ENCODE assay signal across 20 cellular contexts in the genomic region with DNA sequence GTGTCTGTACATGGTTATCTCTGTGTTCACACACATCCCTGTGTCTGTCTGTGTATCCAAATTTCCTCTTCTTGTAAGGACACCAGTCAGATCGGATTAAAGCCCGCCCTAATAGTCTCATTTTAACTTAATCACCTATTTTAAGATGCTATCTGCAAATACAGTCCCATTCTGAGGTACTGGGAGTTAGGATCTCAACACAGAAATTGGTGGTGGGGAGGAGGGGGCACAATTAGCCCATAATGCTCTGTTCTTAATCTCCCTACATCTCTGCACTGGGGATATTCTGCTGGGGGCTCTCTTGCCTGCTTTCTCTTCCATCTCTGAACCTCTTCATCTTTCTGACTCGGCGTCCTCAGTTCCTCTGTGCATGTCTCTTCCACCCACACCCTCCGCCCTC.
DNase-seq lines count a peak whose midpoint lies in the region; ATAC-seq and TF ChIP-seq lines count a peak whose summit lies in the region.
"Had no signal": no experiment of that assay in that cellular context is flagged by ENCODE, and none has a peak within 500 bp of the region (broad histone marks: within the 10 kb centered on the region; RNA-seq: fewer than 3 reads in every experiment).

No MANE protein-coding gene starts in this region.

- CTCF ChIA-PET in activated CD4-positive, alpha-beta T cell treated with anti-CD3 and anti-CD28 coated beads for 36 hours (lab: Charles Lee), result no interaction called here

- POLR2A ChIA-PET in activated CD4-positive, alpha-beta T cell treated with anti-CD3 and anti-CD28 coated beads for 36 hours (lab: Charles Lee), result no interaction called here

- no peak overlapping the region for H3K4me3 Mint-ChIP-seq in activated CD4-positive, alpha-beta T cell treated with anti-CD3 and anti-CD28 coated beads for 36 hours
- H3K4me3 Mint-ChIP-seq in activated T-helper 1 cell treated with anti-CD3 and anti-CD28 coated beads, Interleukin-12 subunit alpha, Interleukin-12 subunit beta, Interleukin-2, Interleukin-4 antibody, amounts not matched to agents 30 ng/mL and 10 ng/mL and 1 ng/mL, durations not matched to agents 14 hours and 24 hours and 36 hours, result no peak overlapping the region
- H3K4me3 Mint-ChIP-seq: CD8-positive, alpha-beta T cell had no signal

- no peaks in the 10 kb centered on the region for H3K27me3 Mint-ChIP-seq in activated CD4-positive, alpha-beta T cell treated with anti-CD3 and anti-CD28 coated beads for 36 hours
- H3K27me3 Mint-ChIP-seq in activated T-helper 1 cell treated with anti-CD3 and anti-CD28 coated beads, Interleukin-12 subunit alpha, Interleukin-12 subunit beta, Interleukin-2, Interleukin-4 antibody, amounts not matched to agents 30 ng/mL and 10 ng/mL and 1 ng/mL, durations not matched to agents 14 hours and 24 hours and 36 hours (ENCODE audit: insufficient read depth), result no peaks in the 10 kb centered on the region

- H3K36me3 ChIP-seq in left ventricle myocardium inferior, result no peaks in the 10 kb centered on the region

- ATAC-seq in activated CD4-positive, alpha-beta T cell treated with anti-CD3 and anti-CD28 coated beads for 36 hours, result no peak
- ATAC-seq: CD8-positive, alpha-beta T cell had no signal

- DNase-seq in activated CD4-positive, alpha-beta T cell treated with anti-CD3 and anti-CD28 coated beads for 36 hours, result no peak
- no peak for DNase-seq in activated CD4-positive, alpha-beta T cell treated with anti-CD3 and anti-CD28 coated beads, Interleukin-2, amount 50 U/mL, for 4 hours
- peak; percentile 6 for DNase-seq in stimulated activated CD8-positive, alpha-beta memory T cell treated with anti-CD3 and anti-CD28 coated beads, Interleukin-4, amount 100 ng/mL, for 24 hours (ENCODE audit: low read depth)
- no peak for DNase-seq in stimulated activated CD8-positive, alpha-beta memory T cell treated with anti-CD3 and anti-CD28 coated beads, Interleukin-4, amount 100 ng/mL, for 48 hours
- no peak for DNase-seq in activated T-helper 1 cell treated with anti-CD3 and anti-CD28 coated beads, Interleukin-12 subunit alpha, Interleukin-12 subunit beta, Interleukin-2, Interleukin-4 antibody, amounts not matched to agents 30 ng/mL and 10 ng/mL and 1 ng/mL, durations not matched to agents 14 hours and 24 hours and 36 hours (ENCODE audit: low spot score)
- DNase-seq in COR-L47 (lab: John Stamatoyannopoulos, UW) (no peak), left ventricle myocardium inferior (no peak)
- DNase-seq: 8988T; C1 segment of cervical spinal cord; Calu3; CD8-positive, alpha-beta T cell; DMS153; H7; Karpas-422; MV-4-11; NCI-H1105 treated with DMSO at 0.1 percent for 48 hours; NCI-H2029 treated with DMSO at 0.1 percent for 48 hours; NCI-H226; NCI-H510A treated with DMSO at 0.1 percent for 48 hours; NCI-H748 treated with DMSO at 0.1 percent for 48 hours had no signal

- peaks cover 24% of the 10 kb centered on the region for H3K4me1 Mint-ChIP-seq in activated CD4-positive, alpha-beta T cell treated with anti-CD3 and anti-CD28 coated beads for 36 hours
- H3K4me1 Mint-ChIP-seq in activated T-helper 1 cell treated with anti-CD3 and anti-CD28 coated beads, Interleukin-12 subunit alpha, Interleukin-12 subunit beta, Interleukin-2, Interleukin-4 antibody, amounts not matched to agents 30 ng/mL and 10 ng/mL and 1 ng/mL, durations not matched to agents 14 hours and 24 hours and 36 hours (ENCODE audit: low read depth), result peaks cover 12% of the 10 kb centered on the region

- intact Hi-C loops in activated CD4-positive, alpha-beta T cell treated with anti-CD3 and anti-CD28 coated beads for 36 hours (cut with DNase I, micrococcal nuclease), result no loop called here
- intact Hi-C loops in activated T-helper 1 cell treated with anti-CD3 and anti-CD28 coated beads, Interleukin-12 subunit alpha, Interleukin-12 subunit beta, Interleukin-2, Interleukin-4 antibody, amounts not matched to agents 30 ng/mL and 10 ng/mL and 1 ng/mL, durations not matched to agents 14 hours and 24 hours and 36 hours (cut with micrococcal nuclease), result no loop called here
- intact Hi-C loops in left ventricle myocardium inferior (cut with micrococcal nuclease), result no loop called here

- no peak for TF ChIP-seq CTCF in left ventricle myocardium inferior (IDR thresholded peaks at IDR 0.05; ENCODE audit: borderline replicate concordance)

- H3K4me3 ChIP-seq in left ventricle myocardium inferior, result no peak overlapping the region

- peaks cover 4% of the 10 kb centered on the region for H3K36me3 Mint-ChIP-seq in activated CD4-positive, alpha-beta T cell treated with anti-CD3 and anti-CD28 coated beads for 36 hours (ENCODE audit: low read depth)
- H3K36me3 Mint-ChIP-seq in activated T-helper 1 cell treated with anti-CD3 and anti-CD28 coated beads, Interleukin-12 subunit alpha, Interleukin-12 subunit beta, Interleukin-2, Interleukin-4 antibody, amounts not matched to agents 30 ng/mL and 10 ng/mL and 1 ng/mL, durations not matched to agents 14 hours and 24 hours and 36 hours (ENCODE audit: low read depth), result no peaks in the 10 kb centered on the region
- H3K36me3 Mint-ChIP-seq: CD8-positive, alpha-beta T cell had no signal

- no peak overlapping the region for H3K27ac ChIP-seq in left ventricle myocardium inferior (replicated peaks)

- H3K4me1 ChIP-seq in left ventricle myocardium inferior, result no peaks in the 10 kb centered on the region

- peaks cover 7% of the 10 kb centered on the region for H3K9me3 Mint-ChIP-seq in activated CD4-positive, alpha-beta T cell treated with anti-CD3 and anti-CD28 coated beads for 36 hours (ENCODE audit: low read depth)
- peaks cover 10% of the 10 kb centered on the region for H3K9me3 Mint-ChIP-seq in activated T-helper 1 cell treated with anti-CD3 and anti-CD28 coated beads, Interleukin-12 subunit alpha, Interleukin-12 subunit beta, Interleukin-2, Interleukin-4 antibody, amounts not matched to agents 30 ng/mL and 10 ng/mL and 1 ng/mL, durations not matched to agents 14 hours and 24 hours and 36 hours

- peak overlapping the region; percentile 81 for H3K27ac Mint-ChIP-seq in activated CD4-positive, alpha-beta T cell treated with anti-CD3 and anti-CD28 coated beads for 36 hours
- peak overlapping the region; percentile 15 for H3K27ac Mint-ChIP-seq in activated T-helper 1 cell treated with anti-CD3 and anti-CD28 coated beads, Interleukin-12 subunit alpha, Interleukin-12 subunit beta, Interleukin-2, Interleukin-4 antibody, amounts not matched to agents 30 ng/mL and 10 ng/mL and 1 ng/mL, durations not matched to agents 14 hours and 24 hours and 36 hours
- H3K27ac Mint-ChIP-seq: CD8-positive, alpha-beta T cell had no signal

- peaks cover 5% of the 10 kb centered on the region for H3K27me3 ChIP-seq in left ventricle myocardium inferior (ENCODE audit: low read depth)

- no peaks in the 10 kb centered on the region for H3K9me3 ChIP-seq in left ventricle myocardium inferior (replicated peaks)
